Comparison of ENCODE assay signal across 1 cellular context in genomic region chr16:72644911-72645310, GRCh38.
TF ChIP-seq lines count a peak whose summit lies in the region.

No MANE protein-coding gene starts in this region.

TF ChIP-seq in GM23338, 12 proteins besides CTCF, POLR2A, EP300 and RAD21 (continued from another document):
- TF ChIP-seq, protein P1, sequence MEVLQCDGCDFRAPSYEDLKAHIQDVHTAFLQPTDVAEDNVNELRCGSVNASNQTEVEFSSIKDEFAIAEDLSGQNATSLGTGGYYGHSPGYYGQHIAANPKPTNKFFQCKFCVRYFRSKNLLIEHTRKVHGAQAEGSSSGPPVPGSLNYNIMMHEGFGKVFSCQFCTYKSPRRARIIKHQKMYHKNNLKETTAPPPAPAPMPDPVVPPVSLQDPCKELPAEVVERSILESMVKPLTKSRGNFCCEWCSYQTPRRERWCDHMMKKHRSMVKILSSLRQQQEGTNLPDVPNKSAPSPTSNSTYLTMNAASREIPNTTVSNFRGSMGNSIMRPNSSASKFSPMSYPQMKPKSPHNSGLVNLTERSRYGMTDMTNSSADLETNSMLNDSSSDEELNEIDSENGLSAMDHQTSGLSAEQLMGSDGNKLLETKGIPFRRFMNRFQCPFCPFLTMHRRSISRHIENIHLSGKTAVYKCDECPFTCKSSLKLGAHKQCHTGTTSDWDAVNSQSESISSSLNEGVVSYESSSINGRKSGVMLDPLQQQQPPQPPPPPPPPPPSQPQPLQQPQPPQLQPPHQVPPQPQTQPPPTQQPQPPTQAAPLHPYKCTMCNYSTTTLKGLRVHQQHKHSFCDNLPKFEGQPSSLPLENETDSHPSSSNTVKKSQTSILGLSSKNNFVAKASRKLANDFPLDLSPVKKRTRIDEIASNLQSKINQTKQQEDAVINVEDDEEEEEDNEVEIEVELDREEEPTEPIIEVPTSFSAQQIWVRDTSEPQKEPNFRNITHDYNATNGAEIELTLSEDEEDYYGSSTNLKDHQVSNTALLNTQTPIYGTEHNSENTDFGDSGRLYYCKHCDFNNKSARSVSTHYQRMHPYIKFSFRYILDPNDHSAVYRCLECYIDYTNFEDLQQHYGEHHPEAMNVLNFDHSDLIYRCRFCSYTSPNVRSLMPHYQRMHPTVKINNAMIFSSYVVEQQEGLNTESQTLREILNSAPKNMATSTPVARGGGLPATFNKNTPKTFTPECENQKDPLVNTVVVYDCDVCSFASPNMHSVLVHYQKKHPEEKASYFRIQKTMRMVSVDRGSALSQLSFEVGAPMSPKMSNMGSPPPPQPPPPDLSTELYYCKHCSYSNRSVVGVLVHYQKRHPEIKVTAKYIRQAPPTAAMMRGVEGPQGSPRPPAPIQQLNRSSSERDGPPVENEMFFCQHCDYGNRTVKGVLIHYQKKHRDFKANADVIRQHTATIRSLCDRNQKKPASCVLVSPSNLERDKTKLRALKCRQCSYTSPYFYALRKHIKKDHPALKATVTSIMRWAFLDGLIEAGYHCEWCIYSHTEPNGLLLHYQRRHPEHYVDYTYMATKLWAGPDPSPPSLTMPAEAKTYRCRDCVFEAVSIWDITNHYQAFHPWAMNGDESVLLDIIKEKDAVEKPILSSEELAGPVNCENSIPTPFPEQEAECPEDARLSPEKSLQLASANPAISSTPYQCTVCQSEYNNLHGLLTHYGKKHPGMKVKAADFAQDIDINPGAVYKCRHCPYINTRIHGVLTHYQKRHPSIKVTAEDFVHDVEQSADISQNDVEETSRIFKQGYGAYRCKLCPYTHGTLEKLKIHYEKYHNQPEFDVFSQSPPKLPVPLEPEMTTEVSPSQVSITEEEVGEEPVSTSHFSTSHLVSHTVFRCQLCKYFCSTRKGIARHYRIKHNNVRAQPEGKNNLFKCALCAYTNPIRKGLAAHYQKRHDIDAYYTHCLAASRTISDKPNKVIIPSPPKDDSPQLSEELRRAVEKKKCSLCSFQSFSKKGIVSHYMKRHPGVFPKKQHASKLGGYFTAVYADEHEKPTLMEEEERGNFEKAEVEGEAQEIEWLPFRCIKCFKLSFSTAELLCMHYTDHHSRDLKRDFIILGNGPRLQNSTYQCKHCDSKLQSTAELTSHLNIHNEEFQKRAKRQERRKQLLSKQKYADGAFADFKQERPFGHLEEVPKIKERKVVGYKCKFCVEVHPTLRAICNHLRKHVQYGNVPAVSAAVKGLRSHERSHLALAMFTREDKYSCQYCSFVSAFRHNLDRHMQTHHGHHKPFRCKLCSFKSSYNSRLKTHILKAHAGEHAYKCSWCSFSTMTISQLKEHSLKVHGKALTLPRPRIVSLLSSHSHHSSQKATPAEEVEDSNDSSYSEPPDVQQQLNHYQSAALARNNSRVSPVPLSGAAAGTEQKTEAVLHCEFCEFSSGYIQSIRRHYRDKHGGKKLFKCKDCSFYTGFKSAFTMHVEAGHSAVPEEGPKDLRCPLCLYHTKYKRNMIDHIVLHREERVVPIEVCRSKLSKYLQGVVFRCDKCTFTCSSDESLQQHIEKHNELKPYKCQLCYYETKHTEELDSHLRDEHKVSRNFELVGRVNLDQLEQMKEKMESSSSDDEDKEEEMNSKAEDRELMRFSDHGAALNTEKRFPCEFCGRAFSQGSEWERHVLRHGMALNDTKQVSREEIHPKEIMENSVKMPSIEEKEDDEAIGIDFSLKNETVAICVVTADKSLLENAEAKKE (CRISPR knock-in tag; IDR thresholded peaks at IDR 0.05) = no peak
